1 cellular context compared by ENCODE assay signal in the genomic region with DNA sequence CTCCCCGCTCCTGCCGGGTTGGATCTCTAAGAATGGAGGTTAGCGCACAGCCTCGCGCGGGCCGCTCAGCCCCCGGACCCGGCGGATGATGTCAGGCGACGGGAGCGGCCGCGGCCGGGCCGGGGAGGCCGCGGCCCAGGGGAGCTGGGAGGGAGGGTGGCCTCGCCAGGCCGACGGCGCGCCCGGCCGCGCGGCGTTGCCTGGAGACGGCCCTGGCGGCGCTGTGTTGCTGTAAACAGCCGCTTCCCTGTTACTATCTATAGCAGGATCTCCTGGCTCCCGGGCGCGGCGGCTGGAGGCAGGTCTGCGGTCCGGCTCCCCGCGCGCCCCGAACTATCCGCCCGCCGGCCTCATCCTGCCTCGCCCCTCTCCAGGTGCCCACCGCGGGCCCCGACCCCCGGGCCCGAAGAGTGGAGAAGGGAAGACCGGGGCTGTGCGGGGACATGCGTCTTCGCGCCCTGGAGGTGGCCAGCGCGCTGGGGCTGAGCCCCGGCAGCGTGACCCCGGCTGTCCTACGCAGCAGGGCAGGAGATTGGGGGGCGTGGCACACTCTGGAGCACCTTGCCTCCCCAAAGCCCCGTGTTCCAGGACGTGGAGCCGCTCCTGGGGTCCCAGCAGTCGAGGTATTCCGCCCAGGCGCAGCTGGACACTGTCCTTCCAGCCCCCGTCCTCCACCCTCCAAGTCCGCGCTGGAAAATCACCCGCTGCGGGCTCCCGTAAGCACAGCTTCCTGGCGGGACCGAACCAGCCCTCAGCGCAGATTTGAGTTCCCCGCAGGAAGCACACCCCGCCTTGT.
TF ChIP-seq lines count a peak whose summit lies in the region.

No MANE protein-coding gene starts in this region.

TF ChIP-seq in IMR-90, 13 proteins besides CTCF, POLR2A, EP300 and RAD21 (continued from another document):
- TF ChIP-seq, protein P1, sequence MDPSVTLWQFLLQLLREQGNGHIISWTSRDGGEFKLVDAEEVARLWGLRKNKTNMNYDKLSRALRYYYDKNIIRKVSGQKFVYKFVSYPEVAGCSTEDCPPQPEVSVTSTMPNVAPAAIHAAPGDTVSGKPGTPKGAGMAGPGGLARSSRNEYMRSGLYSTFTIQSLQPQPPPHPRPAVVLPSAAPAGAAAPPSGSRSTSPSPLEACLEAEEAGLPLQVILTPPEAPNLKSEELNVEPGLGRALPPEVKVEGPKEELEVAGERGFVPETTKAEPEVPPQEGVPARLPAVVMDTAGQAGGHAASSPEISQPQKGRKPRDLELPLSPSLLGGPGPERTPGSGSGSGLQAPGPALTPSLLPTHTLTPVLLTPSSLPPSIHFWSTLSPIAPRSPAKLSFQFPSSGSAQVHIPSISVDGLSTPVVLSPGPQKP (IDR thresholded peaks at IDR 0.05; ENCODE audit: borderline replicate concordance, low read depth, low read length): no peak
- TF ChIP-seq RCOR1 (IDR thresholded peaks at IDR 0.05; ENCODE audit: insufficient replicate concordance, low read length) (no peak), SMC3 (IDR thresholded peaks at IDR 0.05; ENCODE audit: low read depth, low read length) (peak; percentile 11; the same call in 1 of the 2 replicates), BHLHE40 (IDR thresholded peaks at IDR 0.05; ENCODE audit: low read depth, low read length) (peak; percentile 45; the same call in 1 of the 2 replicates), FOS (IDR thresholded peaks at IDR 0.05; ENCODE audit: low read depth, low read length) (0 out of 2 replicates have a peak, but pooled peaks have one; percentile 27), NFE2L2 (IDR thresholded peaks at IDR 0.05; ENCODE audit: low read depth, low read length) (0 out of 2 replicates have a peak, but pooled peaks have one; percentile 1), MAZ (IDR thresholded peaks at IDR 0.05; ENCODE audit: borderline replicate concordance, low read depth, low read length) (peak; percentile 86)
TF ChIP-seq in IMR-90: peak in this region for 6.
